20 cellular contexts compared by ENCODE assay signal in the genomic region with DNA sequence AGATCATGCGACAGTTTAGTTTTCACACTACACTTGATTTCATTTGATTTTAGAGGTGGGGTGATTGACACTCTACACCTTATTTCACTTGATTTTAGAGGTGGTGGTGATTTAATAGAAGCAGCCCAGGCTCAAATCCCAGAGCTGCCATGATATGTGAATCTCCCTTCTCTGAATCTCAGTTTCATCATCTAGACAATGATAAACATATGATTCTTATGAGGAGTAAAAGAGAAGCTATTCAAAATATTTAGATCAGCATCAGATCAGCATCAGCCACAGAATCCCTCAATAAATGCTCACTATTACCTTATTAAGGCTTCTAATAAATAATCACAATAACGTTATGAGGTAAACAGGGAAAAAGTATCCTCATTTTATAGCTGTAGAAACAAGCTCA.
"Had no signal": no experiment of that assay in that cellular context is flagged by ENCODE, and none has a peak within 500 bp of the region (broad histone marks: within the 10 kb centered on the region; RNA-seq: fewer than 3 reads in every experiment).

No MANE protein-coding gene starts in this region.

- H3K4me1 Mint-ChIP-seq: memory B cell, mesothelial cell of epicardium, natural killer cell, neural crest cell had no signal

- H3K4me3 Mint-ChIP-seq: memory B cell, mesothelial cell of epicardium, natural killer cell, neural crest cell had no signal

- H3K27ac ChIP-seq: gastrocnemius medialis, heart right ventricle, left ventricle myocardium inferior, lower lobe of right lung, ovary, suprapubic skin, tibial artery, upper lobe of left lung, uterus had no signal

- DNase-seq: cortex of kidney; effector memory CD4-positive, alpha-beta T cell; gastrocnemius medialis; heart right ventricle; left ventricle myocardium inferior; lower lobe of right lung; natural killer cell; ovary; right cardiac atrium; stimulated activated CD4-positive, alpha-beta T cell treated with anti-CD3 and anti-CD28 coated beads, Interleukin-2, amount 100 ng/mL, for 48 hours; stimulated activated naive CD4-positive, alpha-beta T cell treated with Interleukin-2 at 50 U/mL for 16 hours; tibial artery; upper lobe of left lung; uterus had no signal

- H3K27ac Mint-ChIP-seq: memory B cell, mesothelial cell of epicardium, natural killer cell had no signal

- H3K36me3 Mint-ChIP-seq: memory B cell, natural killer cell had no signal

- H3K4me2 ChIP-seq: smooth muscle cell had no signal

- H3K27me3 ChIP-seq: gastrocnemius medialis, heart right ventricle, ovary, suprapubic skin, tibial artery, upper lobe of left lung, uterus had no signal

- H3K9me3 ChIP-seq: gastrocnemius medialis, heart right ventricle, left ventricle myocardium inferior, lower lobe of right lung, ovary, suprapubic skin, tibial artery, upper lobe of left lung, uterus had no signal

- H3K4me3 ChIP-seq: gastrocnemius medialis, heart right ventricle, left ventricle myocardium inferior, lower lobe of right lung, ovary, smooth muscle cell, suprapubic skin, tibial artery, upper lobe of left lung, uterus had no signal

- H3K9me3 Mint-ChIP-seq: memory B cell, mesothelial cell of epicardium, neural crest cell had no signal

- ATAC-seq: esophagus mucosa, gastrocnemius medialis, heart right ventricle, lower lobe of right lung, natural killer cell, right cardiac atrium had no signal

- H3K27me3 Mint-ChIP-seq: memory B cell had no signal

- H3K4me1 ChIP-seq: gastrocnemius medialis, left ventricle myocardium inferior, lower lobe of right lung, suprapubic skin, tibial artery, upper lobe of left lung, uterus had no signal

- H3K36me3 ChIP-seq: gastrocnemius medialis, heart right ventricle, left ventricle myocardium inferior, lower lobe of right lung, ovary, suprapubic skin, tibial artery, upper lobe of left lung, uterus had no signal
